In genomic region chr12:57549203-57549908, GRCh38 we compare ENCODE assay signal across 8 cellular contexts. TPM values are rescaled to one million over a fixed set of nuclear protein-coding genes. Genes with fewer than 3 reads are reported as not detected.
A peak's percentile ranks its signal among the peaks of the same experiment; 100 is the strongest.
DNase-seq lines count a peak whose midpoint lies in the region; FAIRE-seq and TF ChIP-seq lines count a peak whose summit lies in the region.

No MANE protein-coding gene starts in this region.

- no peaks in the 10 kb centered on the region for H3K36me3 ChIP-seq in CD8-positive, alpha-beta memory T cell (ENCODE audit: insufficient read depth, low read length)
- no peaks in the 10 kb centered on the region for H3K36me3 ChIP-seq in Peyer's patch
- no peaks in the 10 kb centered on the region for H3K36me3 ChIP-seq in esophagus (ENCODE audit: control insufficient read depth in 2 of 2, insufficient read depth in 2 of 2, low read length in 1 of 2)

- intact Hi-C loops in posterior vena cava (cut with DNase I), result no loop called here

- H3K27ac ChIP-seq in CD8-positive, alpha-beta memory T cell (ENCODE audit: low read depth, low read length), result no peak overlapping the region
- H3K27ac ChIP-seq in Peyer's patch, result peak overlapping the region in 1 of 4 donors; percentile 57
- no peak overlapping the region for H3K27ac ChIP-seq in esophagus (ENCODE audit: low read depth in 2 of 2, low read length in 1 of 2)

- POLR2A ChIA-PET in CD8-positive, alpha-beta memory T cell (lab: Charles Lee), result no interaction called here

- no peaks in the 10 kb centered on the region for H3K9me3 ChIP-seq in CD8-positive, alpha-beta memory T cell (ENCODE audit: low read length)
- H3K9me3 ChIP-seq in Peyer's patch, result no peaks in the 10 kb centered on the region
- no peaks in the 10 kb centered on the region for H3K9me3 ChIP-seq in esophagus (ENCODE audit: control insufficient read depth in 2 of 2, insufficient read depth in 1 of 2, low read depth in 1 of 2, low read length in 1 of 2)

- 38 to 40% methylated on average over 13 of the region's 13 CpGs for WGBS in esophagus, 2 donors

- H3K4me3 ChIP-seq in CD8-positive, alpha-beta memory T cell (ENCODE audit: low read length), result peak overlapping the region; percentile 58
- H3K4me3 ChIP-seq in Peyer's patch (peak overlapping the region; percentile 37 to 57 (median 48)), esophagus (ENCODE audit: low read depth in 1 of 2, low read length in 2 of 2) (peak overlapping the region; percentile 31 to 32)

- H3K27me3 ChIP-seq in CD8-positive, alpha-beta memory T cell (ENCODE audit: insufficient read depth, low read length, poor library complexity, severe bottlenecking), result no peaks in the 10 kb centered on the region
- no peaks in the 10 kb centered on the region for H3K27me3 ChIP-seq in Peyer's patch
- H3K27me3 ChIP-seq in esophagus (ENCODE audit: control insufficient read depth in 1 of 2, insufficient read depth in 2 of 2, low read length in 2 of 2), result no peaks in the 10 kb centered on the region

- no peak for DNase-seq in CD8-positive, alpha-beta memory T cell
- no peak for DNase-seq in Peyer's patch
- peak; percentile 75 for DNase-seq in posterior vena cava (ENCODE audit: low spot score)
- DNase-seq in NCI-H1694 treated with DMSO at 0.1 percent for 48 hours (lab: John Stamatoyannopoulos, UW), result no peak
- DNase-seq in MV-4-11 (lab: John Stamatoyannopoulos, UW), result no peak
- no peak for DNase-seq in RCC 7860 (ENCODE audit: low spot score)
- no peak for DNase-seq in AG08395 (ENCODE audit: low spot score)

- FAIRE-seq in RCC 7860 (lab: Jason Lieb, UNC), result no peak

- H3K4me3 Mint-ChIP-seq in CD8-positive, alpha-beta memory T cell, result peak overlapping the region; percentile 56 to 91 (median 73)

- CTCF ChIA-PET in CD8-positive, alpha-beta memory T cell (lab: Charles Lee), result no interaction called here

- no peaks in the 10 kb centered on the region for H3K9me3 Mint-ChIP-seq in CD8-positive, alpha-beta memory T cell

- H3K36me3 Mint-ChIP-seq in CD8-positive, alpha-beta memory T cell, result peaks cover 0 to 14% (median 0%) of the 10 kb centered on the region in 3 donors

- peaks cover 30% of the 10 kb centered on the region for H3K4me1 ChIP-seq in CD8-positive, alpha-beta memory T cell (ENCODE audit: insufficient read depth, low read length)
- H3K4me1 ChIP-seq in Peyer's patch, result peaks cover 0 to 27% (median 3%) of the 10 kb centered on the region in 4 donors
- peaks cover 7 to 8% of the 10 kb centered on the region in 2 donors for H3K4me1 ChIP-seq in esophagus (ENCODE audit: control insufficient read depth in 2 of 2, insufficient read depth in 2 of 2, low read length in 1 of 2)

- H3K27me3 Mint-ChIP-seq in CD8-positive, alpha-beta memory T cell, result peaks cover 0 to 7% of the 10 kb centered on the region in 2 donors

- peaks cover 41 to 50% (median 44%) of the 10 kb centered on the region in 3 donors for H3K4me1 Mint-ChIP-seq in CD8-positive, alpha-beta memory T cell

- no peak for TF ChIP-seq POLR2A in Peyer's patch (IDR thresholded peaks at IDR 0.05)

- TF ChIP-seq CTCF in Peyer's patch (IDR thresholded peaks at IDR 0.05), result no peak

- H3K27ac Mint-ChIP-seq in CD8-positive, alpha-beta memory T cell, result peak overlapping the region in 2 of 8 donors; percentile 64 to 73

RNA-seq across cellular contexts. Expression of gene KIF5A, which starts 0.5 kb away (rescaled TPM):
- total RNA-seq in CD8-positive, alpha-beta memory T cell, result 1 to 10 TPM; 1.8 to 2.1 TPM
- polyA plus RNA-seq in CD8-positive, alpha-beta memory T cell, result 0.12 TPM
- total RNA-seq in Peyer's patch (1 to 10 TPM in 2 of 4 donors, under 1 TPM in 2; 0.35 to 2.5 (median 1.4) TPM), posterior vena cava (under 1 TPM; 0.10 to 0.14 TPM)
- polyA plus RNA-seq in esophagus, result under 1 TPM; 0.12 to 0.24 TPM

RNA-seq across cellular contexts. Expression of gene DCTN2, which starts 2.4 kb away (rescaled TPM):
- total RNA-seq in CD8-positive, alpha-beta memory T cell, result 10 to 100 TPM; 98.7 to 99.3 TPM
- 80.8 TPM for polyA plus RNA-seq in CD8-positive, alpha-beta memory T cell
- total RNA-seq in Peyer's patch (100 to 1,000 TPM; 161 to 326 (median 229) TPM), posterior vena cava (100 to 1,000 TPM in 1 of 2 donors, 10 to 100 TPM in 1; 90.6 to 104 TPM)
- polyA plus RNA-seq in esophagus, result 100 to 1,000 TPM in 1 of 2 donors, 10 to 100 TPM in 1; 77.4 to 159 TPM

RNA-seq across cellular contexts. Expression of gene MBD6, which starts 26.7 kb away (rescaled TPM):
- 10 to 100 TPM; 49.0 to 54.7 TPM for total RNA-seq in CD8-positive, alpha-beta memory T cell
- polyA plus RNA-seq in CD8-positive, alpha-beta memory T cell, result 4.2 TPM
- total RNA-seq in Peyer's patch (100 to 1,000 TPM in 1 of 4 donors, 10 to 100 TPM in 3; 38.0 to 144 (median 71.5) TPM), posterior vena cava (10 to 100 TPM; 46.5 to 49.1 TPM)
- polyA plus RNA-seq in esophagus, result 10 to 100 TPM; 14.7 to 35.0 TPM

RNA-seq across cellular contexts. Expression of gene DDIT3, which starts 29.0 kb away (rescaled TPM):
- total RNA-seq in CD8-positive, alpha-beta memory T cell, result 10 to 100 TPM; 12.7 to 13.2 TPM
- 11.7 TPM for polyA plus RNA-seq in CD8-positive, alpha-beta memory T cell
- total RNA-seq in Peyer's patch (10 to 100 TPM in 3 of 4 donors, 1 to 10 TPM in 1; 9.1 to 44.6 (median 24.0) TPM), posterior vena cava (10 to 100 TPM; 34.0 to 43.8 TPM)
- 10 to 100 TPM; 19.8 to 30.7 TPM for polyA plus RNA-seq in esophagus

RNA-seq across cellular contexts. Expression of gene PIP4K2C, which starts 41.6 kb away (rescaled TPM):
- total RNA-seq in CD8-positive, alpha-beta memory T cell, result 10 to 100 TPM; 24.7 to 29.7 TPM
- 40.6 TPM for polyA plus RNA-seq in CD8-positive, alpha-beta memory T cell
- total RNA-seq in Peyer's patch, result 10 to 100 TPM in 3 of 4 donors, 1 to 10 TPM in 1; 9.1 to 52.6 (median 37.9) TPM
- polyA plus RNA-seq in esophagus, result 10 to 100 TPM in 1 of 2 donors, 1 to 10 TPM in 1; 9.4 to 20.3 TPM
- 10 to 100 TPM; 26.0 to 27.4 TPM for total RNA-seq in posterior vena cava
